In genomic region chr1:156691216-156691615, GRCh38 we compare ENCODE assay signal across 21 cellular contexts. TPM values are rescaled to one million over a fixed set of nuclear protein-coding genes. Genes with fewer than 3 reads are reported as not detected.
DNase-seq lines count a peak whose midpoint lies in the region; ATAC-seq and TF ChIP-seq lines count a peak whose summit lies in the region.
"Had no signal": no experiment of that assay in that cellular context is flagged by ENCODE, and none has a peak within 500 bp of the region (broad histone marks: within the 10 kb centered on the region; RNA-seq: fewer than 3 reads in every experiment).

No MANE protein-coding gene starts in this region.

- no peaks in the 10 kb centered on the region for H3K9me3 ChIP-seq in iPS-18a (ENCODE audit: control insufficient read depth, low read depth, low read length)
- H3K9me3 ChIP-seq in parathyroid adenoma (ENCODE audit: control insufficient read depth, low read length), result no peaks in the 10 kb centered on the region
- no peaks in the 10 kb centered on the region for H3K9me3 ChIP-seq in CD8-positive, alpha-beta T cell (ENCODE audit: low read length)
- H3K9me3 ChIP-seq: lower lobe of right lung, prostate gland, spleen had no signal

- H3F3A ChIP-seq in GM23338 (replicated peaks; ENCODE audit: low read depth), result peaks cover 36% of the 10 kb centered on the region

- H3K4me3 ChIP-seq in GM23338 (peak overlapping the region; percentile 51), iPS-18a (ENCODE audit: low read length) (peak overlapping the region; percentile 52), parathyroid adenoma (ENCODE audit: low read depth, low read length) (no peak overlapping the region)
- H3K4me3 ChIP-seq in CD8-positive, alpha-beta T cell (ENCODE audit: low read depth, low read length), result no peak overlapping the region
- H3K4me3 ChIP-seq: lower lobe of right lung, prostate gland, spleen had no signal

- CTCF ChIA-PET in CD8-positive, alpha-beta T cell (lab: Charles Lee), result interaction anchor here (0.9 to 25.1 kb wide), 10 partner anchors 9 to 246 kb away, joined by 3 to 997 read pairs (median 5); partner anchors contain the start of genes CRABP2, ISG20L2, METTL25B and NES

- H3K9me2 ChIP-seq in GM23338 (ENCODE audit: insufficient read depth), result no peaks in the 10 kb centered on the region

- POLR2A ChIA-PET in CD8-positive, alpha-beta T cell (lab: Charles Lee), result interaction anchor here (1.7 kb wide), 1 partner anchor 24 kb away, joined by 4 read pairs; no protein-coding TSS in a partner anchor

- H3K4me2 ChIP-seq in GM23338, result peak overlapping the region; percentile 89
- H3K4me2 ChIP-seq in parathyroid adenoma (ENCODE audit: low read length), result no peak overlapping the region

- H3K79me2 ChIP-seq in GM23338 (replicated peaks; ENCODE audit: insufficient read depth), result no peaks in the 10 kb centered on the region
- H3K79me2 ChIP-seq in parathyroid adenoma, result no peaks in the 10 kb centered on the region

- no peak overlapping the region for H2AFZ ChIP-seq in GM23338
- H2AFZ ChIP-seq in parathyroid adenoma, result peak overlapping the region; percentile 68

- no peak overlapping the region; the same call in 1 of the 2 replicates for H3K27ac ChIP-seq in GM23338 (ENCODE audit: low read depth)
- peak overlapping the region; percentile 71; the same call in 1 of the 2 replicates for H3K27ac ChIP-seq in VCaP
- no peak overlapping the region for H3K27ac ChIP-seq in iPS-18a (ENCODE audit: low read length)
- peak overlapping the region; percentile 85 for H3K27ac ChIP-seq in parathyroid adenoma
- H3K27ac ChIP-seq in CD8-positive, alpha-beta T cell (ENCODE audit: low read depth, low read length), result no peak overlapping the region
- H3K27ac ChIP-seq: lower lobe of right lung, prostate gland had no signal

- no peaks in the 10 kb centered on the region; the same call in 2 of the 3 replicates for H3K9me3 Mint-ChIP-seq in GM23338
- H3K9me3 Mint-ChIP-seq in CD8-positive, alpha-beta T cell, result no peaks in the 10 kb centered on the region
- H3K9me3 Mint-ChIP-seq in activated T-helper 17 cell treated with anti-CD3 and anti-CD28 coated beads, Interleukin-2, amount 50 U/mL, for 72 hours, result no peaks in the 10 kb centered on the region
- H3K9me3 Mint-ChIP-seq: naive B cell had no signal

- H3K27me3 ChIP-seq in GM23338 (ENCODE audit: insufficient read depth), result peaks cover 22% of the 10 kb centered on the region
- H3K27me3 ChIP-seq in iPS-18a (ENCODE audit: control insufficient read depth, insufficient read depth, low read length), result peaks cover 20% of the 10 kb centered on the region
- H3K27me3 ChIP-seq in parathyroid adenoma (ENCODE audit: control insufficient read depth, insufficient read depth, low read length), result no peaks in the 10 kb centered on the region
- H3K27me3 ChIP-seq in CD8-positive, alpha-beta T cell (ENCODE audit: insufficient read depth, low read length), result peaks cover 19% of the 10 kb centered on the region

- no peak for TF ChIP-seq CTCF in GM23338 (conservative IDR thresholded peaks at IDR 0.05; ENCODE audit: low read depth in 2 of 2)
- no peak for TF ChIP-seq CTCF in VCaP (conservative IDR thresholded peaks at IDR 0.05)
- TF ChIP-seq CTCF in parathyroid adenoma (IDR thresholded peaks at IDR 0.05), result no peak
- no peak for TF ChIP-seq CTCF in CD8-positive, alpha-beta T cell (IDR thresholded peaks at IDR 0.05)

- no peak for DNase-seq in GM23338 (ENCODE audit: low spot score)
- no peak for DNase-seq in stimulated activated CD4-positive, alpha-beta T cell treated with anti-CD3 and anti-CD28 coated beads, Interleukin-4, amount 100 ng/mL, for 4 hours
- DNase-seq in CD8-positive, alpha-beta T cell, result no peak
- DNase-seq: activated CD4-positive, alpha-beta T cell treated with anti-CD3 and anti-CD28 coated beads, Interleukin-2, amount 50 U/mL, for 48 hours; activated naive CD4-positive, alpha-beta T cell treated with anti-CD3 and anti-CD28 coated beads, Interleukin-2, amount 50 U/mL, for 16 hours; COR-L47; DND-41; head of caudate nucleus; lower lobe of right lung; naive B cell; NCI-H1048; NCI-H2029; SHP77 treated with DMSO at 0.1 percent for 48 hours; spleen; T-helper 1 cell had no signal

- peaks cover 19% of the 10 kb centered on the region for H3K27me3 Mint-ChIP-seq in GM23338 (ENCODE audit: insufficient read depth, low read depth, poor library complexity)
- peaks cover 44% of the 10 kb centered on the region for H3K27me3 Mint-ChIP-seq in CD8-positive, alpha-beta T cell (ENCODE audit: low read depth)
- peaks cover 46% of the 10 kb centered on the region for H3K27me3 Mint-ChIP-seq in activated T-helper 17 cell treated with anti-CD3 and anti-CD28 coated beads, Interleukin-2, amount 50 U/mL, for 72 hours

- H3K4me1 ChIP-seq in GM23338 (ENCODE audit: insufficient read depth), result peaks cover 53% of the 10 kb centered on the region
- peaks cover 53% of the 10 kb centered on the region for H3K4me1 ChIP-seq in iPS-18a (ENCODE audit: control insufficient read depth, low read depth, low read length)
- peaks cover 17% of the 10 kb centered on the region for H3K4me1 ChIP-seq in parathyroid adenoma
- H3K4me1 ChIP-seq in CD8-positive, alpha-beta T cell (ENCODE audit: insufficient read depth, low read length), result peaks cover 16% of the 10 kb centered on the region

- H3K9ac ChIP-seq in iPS-18a (ENCODE audit: low read length), result no peak overlapping the region
- no peak overlapping the region for H3K9ac ChIP-seq in parathyroid adenoma

- peak overlapping the region; percentile 55 for H3K4me3 Mint-ChIP-seq in GM23338
- H3K4me3 Mint-ChIP-seq in CD8-positive, alpha-beta T cell, result no peak overlapping the region
- H3K4me3 Mint-ChIP-seq in activated T-helper 17 cell treated with anti-CD3 and anti-CD28 coated beads, Interleukin-2, amount 50 U/mL, for 72 hours, result no peak overlapping the region

- no peaks in the 10 kb centered on the region; the same call in 2 of the 3 replicates for H3K36me3 Mint-ChIP-seq in GM23338 (ENCODE audit: low read depth)
- no peaks in the 10 kb centered on the region for H3K36me3 Mint-ChIP-seq in CD8-positive, alpha-beta T cell
- H3K36me3 Mint-ChIP-seq in activated T-helper 17 cell treated with anti-CD3 and anti-CD28 coated beads, Interleukin-2, amount 50 U/mL, for 72 hours (ENCODE audit: low read depth), result no peaks in the 10 kb centered on the region

- no peak overlapping the region for H3K27ac Mint-ChIP-seq in GM23338
- H3K27ac Mint-ChIP-seq in CD8-positive, alpha-beta T cell, result no peak overlapping the region
- H3K27ac Mint-ChIP-seq in activated T-helper 17 cell treated with anti-CD3 and anti-CD28 coated beads, Interleukin-2, amount 50 U/mL, for 72 hours, result no peak overlapping the region

- no peak for ATAC-seq in GM23338
- ATAC-seq in GM21825 (IDR thresholded peaks at IDR 0.05; ENCODE audit: unreplicated experiment), result no peak
- ATAC-seq in CD8-positive, alpha-beta T cell, result no peak
- no peak for ATAC-seq in activated T-helper 17 cell treated with anti-CD3 and anti-CD28 coated beads, Interleukin-2, amount 50 U/mL, for 72 hours (replicated peaks)

- H3K4me1 Mint-ChIP-seq in GM23338, result peaks cover 57% of the 10 kb centered on the region
- peaks cover 22% of the 10 kb centered on the region for H3K4me1 Mint-ChIP-seq in CD8-positive, alpha-beta T cell (ENCODE audit: low read depth)
- H3K4me1 Mint-ChIP-seq in activated T-helper 17 cell treated with anti-CD3 and anti-CD28 coated beads, Interleukin-2, amount 50 U/mL, for 72 hours, result peaks cover 11% of the 10 kb centered on the region

- intact Hi-C loops in CD8-positive, alpha-beta T cell (cut with DNase I, micrococcal nuclease), result no loop called here

- H3K36me3 ChIP-seq in GM23338 (ENCODE audit: insufficient read depth) (no peaks in the 10 kb centered on the region), iPS-18a (ENCODE audit: control insufficient read depth, low read depth, low read length) (no peaks in the 10 kb centered on the region), parathyroid adenoma (ENCODE audit: control insufficient read depth, insufficient read depth, low read length) (no peaks in the 10 kb centered on the region)
- H3K36me3 ChIP-seq in CD8-positive, alpha-beta T cell (ENCODE audit: insufficient read depth, low read length), result no peaks in the 10 kb centered on the region
- H3K36me3 ChIP-seq: lower lobe of right lung, prostate gland, spleen had no signal

- H4K20me1 ChIP-seq in GM23338 (replicated peaks; ENCODE audit: insufficient read depth), result no peaks in the 10 kb centered on the region

TF ChIP-seq in GM23338, 12 proteins besides CTCF, POLR2A, EP300 and RAD21 (continues in another document):
- TF ChIP-seq EZH2phosphoT487 (IDR thresholded peaks at IDR 0.05; ENCODE audit: unreplicated experiment), result no peak

RNA-seq across cellular contexts. Expression of gene NES, which starts 14.0 kb away (rescaled TPM):
- total RNA-seq in GM23338 (2014; rRNA removed; shearing (Covaris generic)), result 85.3 and 95.9 TPM in 2 replicates
- polyA plus RNA-seq in GM23338 (2016; fragmentation: Nextera tagmentation; extraction: Ambion mirVana), result 25.0 and 27.5 TPM in 2 replicates
- total RNA-seq in CD8-positive, alpha-beta T cell, result not detected
- under 1 TPM in 1 of 2 donors, not detected in 1; 0.05 TPM for total RNA-seq in activated T-helper 17 cell treated with anti-CD3 and anti-CD28 coated beads, Interleukin-2, amount 50 U/mL, for 72 hours

RNA-seq across cellular contexts. Expression of gene CRABP2, which starts 14.2 kb away (rescaled TPM):
- total RNA-seq in GM23338 (2014; rRNA removed; shearing (Covaris generic)), result 35.1 and 45.9 TPM in 2 replicates
- 137 and 138 TPM in 2 replicates for polyA plus RNA-seq in GM23338 (2016; fragmentation: Nextera tagmentation; extraction: Ambion mirVana)
- 1 to 10 TPM; 4.6 to 5.4 TPM for total RNA-seq in CD8-positive, alpha-beta T cell
- total RNA-seq in activated T-helper 17 cell treated with anti-CD3 and anti-CD28 coated beads, Interleukin-2, amount 50 U/mL, for 72 hours, result 1 to 10 TPM; 2.2 to 4.4 TPM

RNA-seq across cellular contexts. Expression of gene METTL25B, which starts 37.1 kb away (rescaled TPM):
- total RNA-seq in GM23338 (2014; rRNA removed; shearing (Covaris generic)), result 12.9 and 18.3 TPM in 2 replicates
- polyA plus RNA-seq in GM23338 (2016; fragmentation: Nextera tagmentation; extraction: Ambion mirVana), result 18.1 and 21.1 TPM in 2 replicates
- 10 to 100 TPM in 1 of 2 experiments, 1 to 10 TPM in 1; 9.8 to 11.4 TPM for total RNA-seq in CD8-positive, alpha-beta T cell
- total RNA-seq in activated T-helper 17 cell treated with anti-CD3 and anti-CD28 coated beads, Interleukin-2, amount 50 U/mL, for 72 hours, result 10 to 100 TPM; 29.0 to 51.6 TPM

RNA-seq across cellular contexts. Expression of gene ISG20L2, which starts 37.4 kb away (rescaled TPM):
- 34.9 and 50.9 TPM in 2 replicates for total RNA-seq in GM23338 (2014; rRNA removed; shearing (Covaris generic))
- 22.2 and 23.1 TPM in 2 replicates for polyA plus RNA-seq in GM23338 (2016; fragmentation: Nextera tagmentation; extraction: Ambion mirVana)
- 10 to 100 TPM; 54.5 to 63.5 TPM for total RNA-seq in CD8-positive, alpha-beta T cell
- 10 to 100 TPM; 38.8 to 74.9 TPM for total RNA-seq in activated T-helper 17 cell treated with anti-CD3 and anti-CD28 coated beads, Interleukin-2, amount 50 U/mL, for 72 hours

RNA-seq across cellular contexts. Expression of gene BCAN, which starts 49.3 kb away (rescaled TPM):
- total RNA-seq in GM23338 (2014; rRNA removed; shearing (Covaris generic)), result 5.5 and 8.0 TPM in 2 replicates
- polyA plus RNA-seq in GM23338 (2016; fragmentation: Nextera tagmentation; extraction: Ambion mirVana), result 2.3 and 3.6 TPM in 2 replicates
- total RNA-seq in CD8-positive, alpha-beta T cell, result not detected
- total RNA-seq in activated T-helper 17 cell treated with anti-CD3 and anti-CD28 coated beads, Interleukin-2, amount 50 U/mL, for 72 hours, result not detected
- total RNA-seq: lower lobe of right lung, spleen had no signal

Comparison
In these comparisons a context has a peak if more than half of its experiments do, and no peak if none do; other contexts are left out.
1. H3K27ac ChIP-seq: peak in VCaP (single experiment) and parathyroid adenoma (single experiment); none in GM23338 (single experiment), iPS-18a (single experiment) and CD8-positive, alpha-beta T cell (single experiment).
2. H3K4me3 ChIP-seq: peak in GM23338 (single experiment) and iPS-18a (single experiment); none in parathyroid adenoma (single experiment) and CD8-positive, alpha-beta T cell (single experiment).
3. RNA of gene NES, which starts 14.0 kb away (total RNA-seq): 85.3 to 95.9 TPM in GM23338; 0.05 TPM in activated T-helper 17 cell treated with anti-CD3 and anti-CD28 coated beads, Interleukin-2, amount 50 U/mL, for 72 hours and not detected in CD8-positive, alpha-beta T cell; every median in the first group is over 10 times any median in the second.